In the genomic region with DNA sequence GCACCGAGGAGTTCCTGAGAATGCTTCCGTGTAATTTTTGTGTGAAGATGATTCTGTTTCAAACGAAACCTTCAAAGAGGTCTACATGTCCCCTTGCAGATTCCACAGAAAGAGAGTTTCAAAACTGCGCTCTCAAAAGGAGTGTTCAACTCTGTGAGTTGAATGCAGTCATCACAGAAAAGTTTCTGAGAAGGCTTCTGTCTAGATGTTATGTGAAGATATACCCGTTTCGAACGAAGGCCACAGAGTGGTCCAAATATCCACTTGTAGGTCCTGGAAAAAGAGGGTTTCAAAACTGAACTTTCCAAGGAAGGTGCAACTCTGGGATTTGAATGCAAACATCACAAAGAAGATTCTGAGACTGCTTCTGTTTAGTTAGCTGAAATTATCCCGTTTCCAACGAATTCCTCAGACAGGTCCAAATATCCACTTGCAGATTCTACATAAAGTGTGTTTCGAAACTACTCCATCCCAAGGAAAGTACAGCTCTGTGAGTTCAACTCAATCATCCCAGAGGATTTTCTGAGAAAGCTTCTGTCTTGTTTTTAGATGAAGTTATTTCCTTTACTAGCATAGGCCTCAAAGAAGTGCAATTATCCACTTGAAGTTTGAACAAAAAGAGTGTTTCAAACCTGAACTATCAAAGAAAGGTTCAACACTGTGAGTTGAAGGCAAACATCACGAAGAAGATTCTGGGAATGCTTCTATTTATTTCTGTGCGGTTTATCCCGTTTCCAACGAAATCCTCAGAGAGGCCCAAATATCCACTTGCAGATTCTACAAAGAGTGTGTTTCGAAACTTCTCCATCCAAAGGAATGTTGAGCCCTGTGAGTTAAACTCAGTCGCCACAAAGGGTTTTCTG, we compare ENCODE assay signal across 8 cellular contexts.
DNase-seq lines count a peak whose midpoint lies in the region; ATAC-seq and TF ChIP-seq lines count a peak whose summit lies in the region.
"Not testable (repeated sequence)": the region's sequence is repeated elsewhere in the genome, so short reads cannot be mapped to it uniquely, and the experiment has no call there.

No MANE protein-coding gene starts in this region.

- not testable (repeated sequence) for H3K27ac ChIP-seq in DND-41 (ENCODE audit: low read length); heart right ventricle; lung (ENCODE audit: low read depth in 1 of 2, low read length in 1 of 2); psoas muscle; upper lobe of left lung

- not testable (repeated sequence) for TF ChIP-seq CTCF in DND-41 (IDR thresholded peaks at IDR 0.05; ENCODE audit: borderline replicate concordance, extremely low read depth, low read length, poor library complexity, severe bottlenecking); activated B cell treated with CpG ODN at 0.5 μM for 24 hours (IDR thresholded peaks at IDR 0.05); heart right ventricle (IDR thresholded peaks at IDR 0.05); lung (IDR thresholded peaks at IDR 0.05; ENCODE audit: control extremely low read depth, extremely low read depth); psoas muscle (IDR thresholded peaks at IDR 0.05); upper lobe of left lung (IDR thresholded peaks at IDR 0.05)

- H3K4me3 Mint-ChIP-seq in activated B cell treated with CpG ODN at 0.5 μM for 24 hours; activated naive CD8-positive, alpha-beta T cell treated with anti-CD3 and anti-CD28 coated beads, Interleukin-2, amount 50 U/mL, for 24 hours: not testable (repeated sequence)

- not testable (repeated sequence) for H3K36me3 ChIP-seq in DND-41 (ENCODE audit: insufficient read depth, low read length); heart right ventricle; lung (ENCODE audit: control insufficient read depth in 2 of 2, insufficient read depth in 2 of 2, low read length in 2 of 2); psoas muscle (ENCODE audit: insufficient read depth in 1 of 2, low read depth in 1 of 2); upper lobe of left lung

- WGBS in heart right ventricle, 2 donors: 71 to 77% methylated on average over 11 to 12 of the region's 16 CpGs
- 68 to 83% methylated on average over 11 to 12 of the region's 16 CpGs for WGBS in lung, 2 donors
- WGBS in psoas muscle, 3 donors: 67 to 78% (median 77%) methylated on average over 9 to 12 of the region's 16 CpGs
- 67 to 75% methylated on average over 10 to 13 of the region's 16 CpGs for WGBS in upper lobe of left lung, 2 donors

- not testable (repeated sequence) for H3K27me3 Mint-ChIP-seq in activated B cell treated with CpG ODN at 0.5 μM for 24 hours; activated naive CD8-positive, alpha-beta T cell treated with anti-CD3 and anti-CD28 coated beads, Interleukin-2, amount 50 U/mL, for 24 hours

- not testable (repeated sequence) for H3K27ac Mint-ChIP-seq in activated B cell treated with CpG ODN at 0.5 μM for 24 hours; activated naive CD8-positive, alpha-beta T cell treated with anti-CD3 and anti-CD28 coated beads, Interleukin-2, amount 50 U/mL, for 24 hours

- H3K79me2 ChIP-seq in DND-41 (ENCODE audit: insufficient read depth, low read length): not testable (repeated sequence)

- not testable (repeated sequence) for H3K4me1 Mint-ChIP-seq in activated B cell treated with CpG ODN at 0.5 μM for 24 hours; activated naive CD8-positive, alpha-beta T cell treated with anti-CD3 and anti-CD28 coated beads, Interleukin-2, amount 50 U/mL, for 24 hours

- not testable (repeated sequence) for H3K9me3 Mint-ChIP-seq in activated B cell treated with CpG ODN at 0.5 μM for 24 hours; activated naive CD8-positive, alpha-beta T cell treated with anti-CD3 and anti-CD28 coated beads, Interleukin-2, amount 50 U/mL, for 24 hours

- CTCF ChIA-PET in activated B cell treated with CpG ODN at 0.5 μM for 24 hours (lab: Charles Lee): not testable (repeated sequence)

- intact Hi-C loops in activated B cell treated with CpG ODN at 0.5 μM for 24 hours (cut with micrococcal nuclease); heart right ventricle (cut with DNase I); psoas muscle (cut with DNase I): not testable (repeated sequence)

- H3K27me3 ChIP-seq in DND-41 (ENCODE audit: insufficient read depth, low read length, poor library complexity); heart right ventricle; lung (ENCODE audit: control insufficient read depth, insufficient read depth); psoas muscle (ENCODE audit: insufficient read depth in 3 of 3, low read length in 2 of 3); upper lobe of left lung: not testable (repeated sequence)

- H3K4me3 ChIP-seq in DND-41 (ENCODE audit: low read depth in 1 of 2, low read length in 2 of 2); heart right ventricle; lung; psoas muscle; upper lobe of left lung: not testable (repeated sequence)

- TF ChIP-seq EP300 in upper lobe of left lung (IDR thresholded peaks at IDR 0.05): not testable (repeated sequence)

- not testable (repeated sequence) for TF ChIP-seq POLR2A in upper lobe of left lung (IDR thresholded peaks at IDR 0.05)

- POLR2A ChIA-PET in activated B cell treated with CpG ODN at 0.5 μM for 24 hours (lab: Charles Lee): not testable (repeated sequence)

- not testable (repeated sequence) for DNase-seq in DND-41; activated B cell treated with CpG ODN at 0.5 μM for 24 hours; activated naive CD8-positive, alpha-beta T cell treated with anti-CD3 and anti-CD28 coated beads, Interleukin-2, amount 50 U/mL, for 24 hours; heart right ventricle; lung (ENCODE audit: low spot score); psoas muscle; upper lobe of left lung

- H4K20me1 ChIP-seq in DND-41 (ENCODE audit: insufficient read depth, low read length): not testable (repeated sequence)

- not testable (repeated sequence) for H3K4me2 ChIP-seq in DND-41 (ENCODE audit: insufficient read depth, low read length)

- H3K9me3 ChIP-seq in DND-41 (ENCODE audit: insufficient read depth, low read length, severe bottlenecking); lung (ENCODE audit: control insufficient read depth in 2 of 2, insufficient read depth in 1 of 2, low read length in 1 of 2); psoas muscle: not testable (repeated sequence)
- peaks cover 0 to 10% (median 4%) of the 10 kb centered on the region in 11 donors for H3K9me3 ChIP-seq in heart right ventricle
- peaks cover 0 to 15% (median 4%) of the 10 kb centered on the region in 4 donors for H3K9me3 ChIP-seq in upper lobe of left lung

- ATAC-seq in DND-41 (ENCODE audit: insufficient read depth, low read depth) (peak; percentile 54), HG02798 (IDR thresholded peaks at IDR 0.05; ENCODE audit: poor library complexity, unreplicated experiment) (peak; percentile 33), activated B cell treated with CpG ODN at 0.5 μM for 24 hours (ENCODE audit: low read depth) (peak; percentile 34), heart right ventricle (peak; percentile 27 to 68 (median 54)), lung (ENCODE audit: insufficient read depth, low FRiP score) (peak; percentile 32), psoas muscle (peak; percentile 30 to 56 (median 42)), upper lobe of left lung (ENCODE audit: low FRiP score in 2 of 2) (peak; percentile 69 to 82)
- peak; percentile 29 for ATAC-seq in activated naive CD8-positive, alpha-beta T cell treated with anti-CD3 and anti-CD28 coated beads, Interleukin-2, amount 50 U/mL, for 24 hours

- H3K9ac ChIP-seq in DND-41 (ENCODE audit: low read depth, low read length): not testable (repeated sequence)

- not testable (repeated sequence) for H2AFZ ChIP-seq in DND-41 (ENCODE audit: low read depth, low read length)

- not testable (repeated sequence) for H3K4me1 ChIP-seq in DND-41 (ENCODE audit: insufficient read depth, low read length); heart right ventricle; lung (ENCODE audit: control insufficient read depth in 2 of 2, insufficient read depth in 2 of 2, low read length in 2 of 2); psoas muscle; upper lobe of left lung

- not testable (repeated sequence) for H3K36me3 Mint-ChIP-seq in activated B cell treated with CpG ODN at 0.5 μM for 24 hours (ENCODE audit: low read depth); activated naive CD8-positive, alpha-beta T cell treated with anti-CD3 and anti-CD28 coated beads, Interleukin-2, amount 50 U/mL, for 24 hours (ENCODE audit: low read depth)
